In genomic region chr19:43826787-43827754, GRCh38 we compare ENCODE assay signal across 8 cellular contexts. TPM values are rescaled to one million over a fixed set of nuclear protein-coding genes. Genes with fewer than 3 reads are reported as not detected.
DNase-seq lines count a peak whose midpoint lies in the region; ATAC-seq and TF ChIP-seq lines count a peak whose summit lies in the region.

Gene ZNF283, plus strand, starts transcription at chr19:43827321. Its CDS starts 6,184 bp downstream, at chr19:43833505.

- no peak for TF ChIP-seq CTCF in DND-41 (IDR thresholded peaks at IDR 0.05; ENCODE audit: borderline replicate concordance, extremely low read depth, low read length, poor library complexity, severe bottlenecking)
- TF ChIP-seq CTCF in SU-DHL-6 (IDR thresholded peaks at IDR 0.05; ENCODE audit: insufficient read depth, low read length, poor library complexity, severe bottlenecking), result no peak
- no peak for TF ChIP-seq CTCF in heart left ventricle (IDR thresholded peaks at IDR 0.05)
- TF ChIP-seq CTCF in parathyroid adenoma (IDR thresholded peaks at IDR 0.05), result no peak
- TF ChIP-seq CTCF in tibial artery (IDR thresholded peaks at IDR 0.05), result no peak

- H3K4me3 ChIP-seq in DND-41 (ENCODE audit: low read depth in 1 of 2, low read length in 2 of 2) (peak within 1 kb of the TSS; percentile 54 to 73), HAP-1 (peak within 1 kb of the TSS; percentile 56), SU-DHL-6 (ENCODE audit: insufficient read depth, low read length, poor library complexity, severe bottlenecking) (peak within 1 kb of the TSS; percentile 65), adipocyte (ENCODE audit: low read length) (peak within 1 kb of the TSS; percentile 87), heart left ventricle (peak within 1 kb of the TSS; percentile 32 to 78 (median 70)), parathyroid adenoma (ENCODE audit: low read depth, low read length) (peak within 1 kb of the TSS; percentile 77), tibial artery (peak within 1 kb of the TSS; percentile 58 to 59)

- no peaks in the 10 kb centered on the region for H3F3A ChIP-seq in SU-DHL-6 (ENCODE audit: insufficient read depth)

- in situ Hi-C loops in HAP-1 (cut with MboI; ENCODE audit: low sequenced_read_pairs), result no loop called here

- H3K27me3 ChIP-seq in DND-41 (ENCODE audit: insufficient read depth, low read length, poor library complexity) (no peaks in the 10 kb centered on the region), HAP-1 (ENCODE audit: low read depth) (peaks cover 3% of the 10 kb centered on the region; the same call in 1 of the 2 replicates), SU-DHL-6 (ENCODE audit: low read length) (no peaks in the 10 kb centered on the region), adipocyte (replicated peaks; ENCODE audit: control insufficient read depth, insufficient read depth, low read length) (no peaks in the 10 kb centered on the region), heart left ventricle (peaks cover 0 to 3% (median 0%) of the 10 kb centered on the region in 9 donors), parathyroid adenoma (ENCODE audit: control insufficient read depth, insufficient read depth, low read length) (no peaks in the 10 kb centered on the region), tibial artery (no peaks in the 10 kb centered on the region)

- peaks cover 17% of the 10 kb centered on the region for H3K4me1 ChIP-seq in DND-41 (ENCODE audit: insufficient read depth, low read length)
- 0 out of 2 replicates have a peak, but pooled peaks cover 5% of the 10 kb centered on the region for H3K4me1 ChIP-seq in HAP-1
- peaks cover 9% of the 10 kb centered on the region for H3K4me1 ChIP-seq in adipocyte (ENCODE audit: control insufficient read depth, insufficient read depth, low read length)
- peaks cover 0 to 14% (median 7%) of the 10 kb centered on the region in 12 donors for H3K4me1 ChIP-seq in heart left ventricle
- H3K4me1 ChIP-seq in parathyroid adenoma, result no peaks in the 10 kb centered on the region
- peaks cover 0 to 8% (median 5%) of the 10 kb centered on the region in 4 donors for H3K4me1 ChIP-seq in tibial artery

- H3K4me2 ChIP-seq in DND-41 (ENCODE audit: insufficient read depth, low read length), result peak within 1 kb of the TSS; percentile 88
- H3K4me2 ChIP-seq in SU-DHL-6 (ENCODE audit: low read depth, low read length, poor library complexity, severe bottlenecking), result peak within 1 kb of the TSS; percentile 54
- H3K4me2 ChIP-seq in parathyroid adenoma (ENCODE audit: low read length), result peak within 1 kb of the TSS; percentile 94

- H3K27ac ChIP-seq in DND-41 (ENCODE audit: low read length) (peak within 1 kb of the TSS; percentile 58; the same call in 1 of the 2 replicates), SU-DHL-6 (ENCODE audit: low read depth, low read length) (no peak within 1 kb of the TSS), heart left ventricle (peak within 1 kb of the TSS in 11 of 12 donors; percentile 0 to 83 (median 72)), parathyroid adenoma (peak within 1 kb of the TSS; percentile 40), tibial artery (peak within 1 kb of the TSS; percentile 64 to 72)

- H3K36me3 ChIP-seq in DND-41 (ENCODE audit: insufficient read depth, low read length) (peaks cover 6% of the 10 kb centered on the region), HAP-1 (replicated peaks) (peaks cover 6% of the 10 kb centered on the region), SU-DHL-6 (ENCODE audit: low read length) (peaks cover 10% of the 10 kb centered on the region; the same call in 1 of the 2 replicates), adipocyte (ENCODE audit: control insufficient read depth, insufficient read depth, low read length, severe bottlenecking) (peaks cover 33% of the 10 kb centered on the region), heart left ventricle (peaks cover 0 to 40% (median 28%) of the 10 kb centered on the region in 9 donors), parathyroid adenoma (ENCODE audit: control insufficient read depth, insufficient read depth, low read length) (no peaks in the 10 kb centered on the region), tibial artery (peaks cover 31 to 37% (median 35%) of the 10 kb centered on the region in 3 donors)

- H2AFZ ChIP-seq in DND-41 (ENCODE audit: low read depth, low read length) (peak within 1 kb of the TSS; percentile 93), SU-DHL-6 (ENCODE audit: low read depth, low read length, severe bottlenecking) (peak within 1 kb of the TSS; percentile 99), parathyroid adenoma (peak within 1 kb of the TSS; percentile 85)

- H3K9me2 ChIP-seq in SU-DHL-6 (replicated peaks; ENCODE audit: insufficient read depth, low read length), result no peaks in the 10 kb centered on the region

- H3K9ac ChIP-seq in DND-41 (ENCODE audit: low read depth, low read length), result peak within 1 kb of the TSS; percentile 57
- H3K9ac ChIP-seq in SU-DHL-6 (ENCODE audit: low read length), result peak within 1 kb of the TSS; percentile 59
- peak within 1 kb of the TSS; percentile 80 for H3K9ac ChIP-seq in adipocyte (ENCODE audit: low read length)
- no peak within 1 kb of the TSS for H3K9ac ChIP-seq in parathyroid adenoma

- ATAC-seq in DND-41 (ENCODE audit: insufficient read depth, low read depth) (peak; percentile 96), heart left ventricle (peak; percentile 99 to 100 (median 100))

- intact Hi-C loops in heart left ventricle (cut with DNase I) (loop anchor here in 2 of 10 donors (1.0 to 10.0 kb wide), 3 partner anchors 75 to 108 kb away; partner anchors contain the start of gene ZNF45 (in 1 of the 2)), tibial artery (cut with DNase I; ENCODE audit: low total_unique reads) (no loop called here)

- WGBS in heart left ventricle, 4 donors, result 5 to 14% (median 7%) methylated on average over 35 to 46 of the region's 46 CpGs

- H4K20me1 ChIP-seq in DND-41 (ENCODE audit: insufficient read depth, low read length) (no peaks in the 10 kb centered on the region), SU-DHL-6 (ENCODE audit: low read depth, low read length) (no peaks in the 10 kb centered on the region)

- DNase-seq in DND-41 (peak; percentile 80), HAP-1 (ENCODE audit: low spot score in 2 of 2) (peak; percentile 90 to 94), NCI-H1092 treated with DMSO at 0.1 percent for 48 hours (lab: John Stamatoyannopoulos, UW) (peak; percentile 80), adipocyte (ENCODE audit: low read depth) (peak; percentile 96), heart left ventricle (peak; percentile 89 to 95 (median 91)), tibial artery (peak; percentile 90 to 92)

- TF ChIP-seq POLR2A in heart left ventricle (IDR thresholded peaks at IDR 0.05), result peak in 1 of 2 donors; percentile 21

- H3K9me3 ChIP-seq in DND-41 (ENCODE audit: insufficient read depth, low read length, severe bottlenecking) (no peaks in the 10 kb centered on the region), HAP-1 (peaks cover 3% of the 10 kb centered on the region; the same call in 1 of the 2 replicates), SU-DHL-6 (ENCODE audit: insufficient read depth, low read length) (no peaks in the 10 kb centered on the region), adipocyte (ENCODE audit: control insufficient read depth, low read length) (peaks cover under 1% of the 10 kb centered on the region), heart left ventricle (no peaks in the 10 kb centered on the region), parathyroid adenoma (ENCODE audit: control insufficient read depth, low read length) (no peaks in the 10 kb centered on the region), tibial artery (no peaks in the 10 kb centered on the region)

- H3K79me2 ChIP-seq in DND-41 (ENCODE audit: insufficient read depth, low read length) (no peaks in the 10 kb centered on the region), SU-DHL-6 (ENCODE audit: insufficient read depth, low read length) (no peaks in the 10 kb centered on the region), parathyroid adenoma (no peaks in the 10 kb centered on the region)

RNA-seq across cellular contexts. Expression of gene ZNF283, which starts in this region (rescaled TPM):
- 10 to 100 TPM in 6 of 9 donors, 1 to 10 TPM in 3; 4.6 to 13.4 (median 11.9) TPM for total RNA-seq in heart left ventricle
- 1 to 10 TPM; 4.8 to 5.0 TPM for polyA plus RNA-seq in heart left ventricle
